20 cellular contexts compared by ENCODE assay signal in the genomic region with DNA sequence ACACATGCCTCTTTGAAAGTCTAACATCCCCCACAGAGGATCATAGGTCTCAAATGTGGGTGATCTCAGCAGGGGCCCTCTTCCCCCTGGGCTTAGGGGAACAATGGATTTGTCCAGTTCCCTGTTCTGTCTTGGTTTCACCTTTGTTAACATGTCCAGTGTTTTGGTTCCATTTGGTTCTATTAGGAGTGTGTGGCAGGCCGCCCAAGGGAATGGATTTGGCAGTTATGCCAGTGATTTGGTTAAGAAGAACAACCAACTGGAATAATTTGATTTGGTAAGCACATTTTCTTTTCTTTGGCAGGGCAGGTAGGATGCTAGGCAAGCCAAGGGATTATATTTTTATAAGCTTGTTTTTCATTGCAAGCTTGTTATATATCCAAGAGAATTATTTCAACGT. TPM values are rescaled to one million over a fixed set of nuclear protein-coding genes. Genes with fewer than 3 reads are reported as not detected.
"Had no signal": no experiment of that assay in that cellular context is flagged by ENCODE, and none has a peak within 500 bp of the region (broad histone marks: within the 10 kb centered on the region; RNA-seq: fewer than 3 reads in every experiment).

No MANE protein-coding gene starts in this region.

- H3K4me1 ChIP-seq: right atrium auricular region, upper lobe of right lung, vagina had no signal

- FAIRE-seq: islet of Langerhans had no signal

- H3K4me3 ChIP-seq: esophagus muscularis mucosa, gastrocnemius medialis, heart right ventricle, right atrium auricular region, smooth muscle cell, tibial nerve, upper lobe of right lung, vagina had no signal

- ATAC-seq: effector memory CD8-positive, alpha-beta T cell; gastrocnemius medialis; heart right ventricle; naive thymus-derived CD8-positive, alpha-beta T cell; upper lobe of right lung had no signal

- H3K27ac ChIP-seq: epithelial cell of prostate, gastrocnemius medialis, heart right ventricle, neutrophil, right atrium auricular region, upper lobe of right lung, vagina had no signal

- H3K4me3 Mint-ChIP-seq: dendritic cell treated with granulocyte-macrophage colony-stimulating factor and Interleukin-4, amounts not matched to agents 40 ng/mL and 50 ng/mL, for 4 days; effector memory CD8-positive, alpha-beta T cell; naive thymus-derived CD8-positive, alpha-beta T cell had no signal

- H3K36me3 Mint-ChIP-seq: naive thymus-derived CD8-positive, alpha-beta T cell had no signal

- H3K36me3 ChIP-seq: esophagus muscularis mucosa, gastrocnemius medialis, heart right ventricle, neutrophil, right atrium auricular region, tibial nerve, upper lobe of right lung, vagina had no signal

- H3K9me3 ChIP-seq: esophagus muscularis mucosa, gastrocnemius medialis, heart right ventricle, neutrophil, right atrium auricular region, tibial nerve, upper lobe of right lung, vagina had no signal

- H3K9me3 Mint-ChIP-seq: effector memory CD8-positive, alpha-beta T cell; naive thymus-derived CD8-positive, alpha-beta T cell had no signal

- H3K4me1 Mint-ChIP-seq: naive thymus-derived CD8-positive, alpha-beta T cell had no signal

- H3K27me3 ChIP-seq: esophagus muscularis mucosa, gastrocnemius medialis, heart right ventricle, neutrophil, right atrium auricular region, tibial nerve, upper lobe of right lung, vagina had no signal

- DNase-seq: effector memory CD8-positive, alpha-beta T cell; gastrocnemius medialis; heart right ventricle; hypothalamus; kidney glomerular epithelial cell; mammary epithelial cell; naive thymus-derived CD8-positive, alpha-beta T cell; stimulated activated CD4-positive, alpha-beta T cell treated with anti-CD3 and anti-CD28 coated beads, Interleukin-2, amount 100 ng/mL, for 48 hours; stimulated activated naive CD4-positive, alpha-beta T cell treated with Interleukin-2 at 50 U/mL for 16 hours; upper lobe of right lung had no signal

- H3K27ac Mint-ChIP-seq: dendritic cell treated with granulocyte-macrophage colony-stimulating factor and Interleukin-4, amounts not matched to agents 40 ng/mL and 50 ng/mL, for 4 days; effector memory CD8-positive, alpha-beta T cell; naive thymus-derived CD8-positive, alpha-beta T cell had no signal

RNA-seq across cellular contexts. Expression of gene ENPP1, which starts 28.5 kb away (rescaled TPM):
- polyA plus RNA-seq: naive thymus-derived CD8-positive, alpha-beta T cell; neural cell had no signal
